ENCODE assay signal across 1 cellular context in the genomic region with DNA sequence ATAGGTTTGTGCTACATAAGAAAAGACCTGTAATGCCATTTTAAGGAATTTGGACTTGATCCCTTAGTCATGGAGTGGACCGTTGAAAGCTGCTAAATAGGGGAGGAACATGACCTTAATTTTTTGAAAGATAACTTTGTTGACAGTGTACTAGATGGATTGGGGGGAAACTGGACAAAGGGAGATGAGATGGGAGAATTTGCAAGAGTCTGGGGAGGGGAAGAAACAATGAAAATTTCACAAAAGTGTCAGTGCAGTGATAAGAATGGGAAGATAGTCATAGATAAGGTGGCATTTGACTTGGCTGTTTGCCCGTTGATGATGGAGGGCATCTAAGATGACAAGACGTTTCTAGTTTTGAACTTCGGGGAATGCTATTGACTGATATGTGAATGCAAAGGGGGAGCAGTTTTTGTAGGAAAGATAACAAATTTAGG.
TF ChIP-seq lines count a peak whose summit lies in the region.

No MANE protein-coding gene starts in this region.

TF ChIP-seq in K562, 482 proteins besides CTCF, POLR2A, EP300 and RAD21 (continued from another document and continues in another):
- TF ChIP-seq, protein P1, sequence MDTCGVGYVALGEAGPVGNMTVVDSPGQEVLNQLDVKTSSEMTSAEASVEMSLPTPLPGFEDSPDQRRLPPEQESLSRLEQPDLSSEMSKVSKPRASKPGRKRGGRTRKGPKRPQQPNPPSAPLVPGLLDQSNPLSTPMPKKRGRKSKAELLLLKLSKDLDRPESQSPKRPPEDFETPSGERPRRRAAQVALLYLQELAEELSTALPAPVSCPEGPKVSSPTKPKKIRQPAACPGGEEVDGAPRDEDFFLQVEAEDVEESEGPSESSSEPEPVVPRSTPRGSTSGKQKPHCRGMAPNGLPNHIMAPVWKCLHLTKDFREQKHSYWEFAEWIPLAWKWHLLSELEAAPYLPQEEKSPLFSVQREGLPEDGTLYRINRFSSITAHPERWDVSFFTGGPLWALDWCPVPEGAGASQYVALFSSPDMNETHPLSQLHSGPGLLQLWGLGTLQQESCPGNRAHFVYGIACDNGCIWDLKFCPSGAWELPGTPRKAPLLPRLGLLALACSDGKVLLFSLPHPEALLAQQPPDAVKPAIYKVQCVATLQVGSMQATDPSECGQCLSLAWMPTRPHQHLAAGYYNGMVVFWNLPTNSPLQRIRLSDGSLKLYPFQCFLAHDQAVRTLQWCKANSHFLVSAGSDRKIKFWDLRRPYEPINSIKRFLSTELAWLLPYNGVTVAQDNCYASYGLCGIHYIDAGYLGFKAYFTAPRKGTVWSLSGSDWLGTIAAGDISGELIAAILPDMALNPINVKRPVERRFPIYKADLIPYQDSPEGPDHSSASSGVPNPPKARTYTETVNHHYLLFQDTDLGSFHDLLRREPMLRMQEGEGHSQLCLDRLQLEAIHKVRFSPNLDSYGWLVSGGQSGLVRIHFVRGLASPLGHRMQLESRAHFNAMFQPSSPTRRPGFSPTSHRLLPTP (IDR thresholded peaks at IDR 0.05; ENCODE audit: borderline replicate concordance, extremely low read depth, insufficient read length) = no peak
- TF ChIP-seq, protein P2, sequence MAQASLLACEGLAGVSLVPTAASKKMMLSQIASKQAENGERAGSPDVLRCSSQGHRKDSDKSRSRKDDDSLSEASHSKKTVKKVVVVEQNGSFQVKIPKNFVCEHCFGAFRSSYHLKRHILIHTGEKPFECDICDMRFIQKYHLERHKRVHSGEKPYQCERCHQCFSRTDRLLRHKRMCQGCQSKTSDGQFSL (CRISPR knock-in tag; IDR thresholded peaks at IDR 0.05) = no peak
- TF ChIP-seq, protein P2 (tag; IDR thresholded peaks at IDR 0.05) = no peak
- TF ChIP-seq, protein P3, sequence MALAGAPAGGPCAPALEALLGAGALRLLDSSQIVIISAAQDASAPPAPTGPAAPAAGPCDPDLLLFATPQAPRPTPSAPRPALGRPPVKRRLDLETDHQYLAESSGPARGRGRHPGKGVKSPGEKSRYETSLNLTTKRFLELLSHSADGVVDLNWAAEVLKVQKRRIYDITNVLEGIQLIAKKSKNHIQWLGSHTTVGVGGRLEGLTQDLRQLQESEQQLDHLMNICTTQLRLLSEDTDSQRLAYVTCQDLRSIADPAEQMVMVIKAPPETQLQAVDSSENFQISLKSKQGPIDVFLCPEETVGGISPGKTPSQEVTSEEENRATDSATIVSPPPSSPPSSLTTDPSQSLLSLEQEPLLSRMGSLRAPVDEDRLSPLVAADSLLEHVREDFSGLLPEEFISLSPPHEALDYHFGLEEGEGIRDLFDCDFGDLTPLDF (CRISPR knock-in tag; IDR thresholded peaks at IDR 0.05) = no peak
- TF ChIP-seq ZNF785 (CRISPR knock-in tag; IDR thresholded peaks at IDR 0.05) = no peak
- no peak for TF ChIP-seq ZFP30 (CRISPR knock-in tag; IDR thresholded peaks at IDR 0.05; ENCODE audit: borderline replicate concordance)
- TF ChIP-seq, protein P4, sequence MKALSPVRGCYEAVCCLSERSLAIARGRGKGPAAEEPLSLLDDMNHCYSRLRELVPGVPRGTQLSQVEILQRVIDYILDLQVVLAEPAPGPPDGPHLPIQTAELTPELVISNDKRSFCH (CRISPR knock-in tag; IDR thresholded peaks at IDR 0.05) = no peak
- TF ChIP-seq, protein P4 (tag; IDR thresholded peaks at IDR 0.05) = no peak
- TF ChIP-seq ZNF695 (CRISPR knock-in tag; IDR thresholded peaks at IDR 0.05) = no peak
- no peak for TF ChIP-seq FOXK1 (CRISPR knock-in tag; IDR thresholded peaks at IDR 0.05; ENCODE audit: borderline replicate concordance)
- TF ChIP-seq MCM2 (IDR thresholded peaks at IDR 0.05; ENCODE audit: low read depth) = no peak
- no peak for TF ChIP-seq ZNF347 (CRISPR knock-in tag; IDR thresholded peaks at IDR 0.05; ENCODE audit: low read depth)
- TF ChIP-seq ZBTB17 (CRISPR knock-in tag; IDR thresholded peaks at IDR 0.05) = no peak
- no peak for TF ChIP-seq CSDE1 (IDR thresholded peaks at IDR 0.05)
- no peak for TF ChIP-seq MXI1 (IDR thresholded peaks at IDR 0.05; ENCODE audit: low read depth, low read length)
- TF ChIP-seq, protein P5, sequence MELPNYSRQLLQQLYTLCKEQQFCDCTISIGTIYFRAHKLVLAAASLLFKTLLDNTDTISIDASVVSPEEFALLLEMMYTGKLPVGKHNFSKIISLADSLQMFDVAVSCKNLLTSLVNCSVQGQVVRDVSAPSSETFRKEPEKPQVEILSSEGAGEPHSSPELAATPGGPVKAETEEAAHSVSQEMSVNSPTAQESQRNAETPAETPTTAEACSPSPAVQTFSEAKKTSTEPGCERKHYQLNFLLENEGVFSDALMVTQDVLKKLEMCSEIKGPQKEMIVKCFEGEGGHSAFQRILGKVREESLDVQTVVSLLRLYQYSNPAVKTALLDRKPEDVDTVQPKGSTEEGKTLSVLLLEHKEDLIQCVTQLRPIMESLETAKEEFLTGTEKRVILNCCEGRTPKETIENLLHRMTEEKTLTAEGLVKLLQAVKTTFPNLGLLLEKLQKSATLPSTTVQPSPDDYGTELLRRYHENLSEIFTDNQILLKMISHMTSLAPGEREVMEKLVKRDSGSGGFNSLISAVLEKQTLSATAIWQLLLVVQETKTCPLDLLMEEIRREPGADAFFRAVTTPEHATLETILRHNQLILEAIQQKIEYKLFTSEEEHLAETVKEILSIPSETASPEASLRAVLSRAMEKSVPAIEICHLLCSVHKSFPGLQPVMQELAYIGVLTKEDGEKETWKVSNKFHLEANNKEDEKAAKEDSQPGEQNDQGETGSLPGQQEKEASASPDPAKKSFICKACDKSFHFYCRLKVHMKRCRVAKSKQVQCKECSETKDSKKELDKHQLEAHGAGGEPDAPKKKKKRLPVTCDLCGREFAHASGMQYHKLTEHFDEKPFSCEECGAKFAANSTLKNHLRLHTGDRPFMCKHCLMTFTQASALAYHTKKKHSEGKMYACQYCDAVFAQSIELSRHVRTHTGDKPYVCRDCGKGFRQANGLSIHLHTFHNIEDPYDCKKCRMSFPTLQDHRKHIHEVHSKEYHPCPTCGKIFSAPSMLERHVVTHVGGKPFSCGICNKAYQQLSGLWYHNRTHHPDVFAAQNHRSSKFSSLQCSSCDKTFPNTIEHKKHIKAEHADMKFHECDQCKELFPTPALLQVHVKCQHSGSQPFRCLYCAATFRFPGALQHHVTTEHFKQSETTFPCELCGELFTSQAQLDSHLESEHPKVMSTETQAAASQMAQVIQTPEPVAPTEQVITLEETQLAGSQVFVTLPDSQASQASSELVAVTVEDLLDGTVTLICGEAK (IDR thresholded peaks at IDR 0.05) = peak; percentile 69; the same call in 1 of the 2 replicates
- TF ChIP-seq, protein P5 (CRISPR knock-in tag; IDR thresholded peaks at IDR 0.05) = no peak
- TF ChIP-seq, protein P6, sequence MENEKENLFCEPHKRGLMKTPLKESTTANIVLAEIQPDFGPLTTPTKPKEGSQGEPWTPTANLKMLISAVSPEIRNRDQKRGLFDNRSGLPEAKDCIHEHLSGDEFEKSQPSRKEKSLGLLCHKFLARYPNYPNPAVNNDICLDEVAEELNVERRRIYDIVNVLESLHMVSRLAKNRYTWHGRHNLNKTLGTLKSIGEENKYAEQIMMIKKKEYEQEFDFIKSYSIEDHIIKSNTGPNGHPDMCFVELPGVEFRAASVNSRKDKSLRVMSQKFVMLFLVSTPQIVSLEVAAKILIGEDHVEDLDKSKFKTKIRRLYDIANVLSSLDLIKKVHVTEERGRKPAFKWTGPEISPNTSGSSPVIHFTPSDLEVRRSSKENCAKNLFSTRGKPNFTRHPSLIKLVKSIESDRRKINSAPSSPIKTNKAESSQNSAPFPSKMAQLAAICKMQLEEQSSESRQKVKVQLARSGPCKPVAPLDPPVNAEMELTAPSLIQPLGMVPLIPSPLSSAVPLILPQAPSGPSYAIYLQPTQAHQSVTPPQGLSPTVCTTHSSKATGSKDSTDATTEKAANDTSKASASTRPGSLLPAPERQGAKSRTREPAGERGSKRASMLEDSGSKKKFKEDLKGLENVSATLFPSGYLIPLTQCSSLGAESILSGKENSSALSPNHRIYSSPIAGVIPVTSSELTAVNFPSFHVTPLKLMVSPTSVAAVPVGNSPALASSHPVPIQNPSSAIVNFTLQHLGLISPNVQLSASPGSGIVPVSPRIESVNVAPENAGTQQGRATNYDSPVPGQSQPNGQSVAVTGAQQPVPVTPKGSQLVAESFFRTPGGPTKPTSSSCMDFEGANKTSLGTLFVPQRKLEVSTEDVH (IDR thresholded peaks at IDR 0.05; ENCODE audit: low read depth, partially characterized antibody) = no peak
- no peak; the same call in 1 of the 2 replicates for TF ChIP-seq GATAD2A (IDR thresholded peaks at IDR 0.05)
- TF ChIP-seq C11orf30 (IDR thresholded peaks at IDR 0.05; ENCODE audit: low read depth) = no peak; the same call in 1 of the 2 replicates
- TF ChIP-seq, protein P7, sequence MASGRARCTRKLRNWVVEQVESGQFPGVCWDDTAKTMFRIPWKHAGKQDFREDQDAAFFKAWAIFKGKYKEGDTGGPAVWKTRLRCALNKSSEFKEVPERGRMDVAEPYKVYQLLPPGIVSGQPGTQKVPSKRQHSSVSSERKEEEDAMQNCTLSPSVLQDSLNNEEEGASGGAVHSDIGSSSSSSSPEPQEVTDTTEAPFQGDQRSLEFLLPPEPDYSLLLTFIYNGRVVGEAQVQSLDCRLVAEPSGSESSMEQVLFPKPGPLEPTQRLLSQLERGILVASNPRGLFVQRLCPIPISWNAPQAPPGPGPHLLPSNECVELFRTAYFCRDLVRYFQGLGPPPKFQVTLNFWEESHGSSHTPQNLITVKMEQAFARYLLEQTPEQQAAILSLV (tag; IDR thresholded peaks at IDR 0.05) = no peak
- no peak for TF ChIP-seq SIN3A (IDR thresholded peaks at IDR 0.05; ENCODE audit: borderline replicate concordance in 2 of 2, control insufficient read depth in 1 of 2, low read depth in 2 of 2, low read length in 2 of 2)
- no peak for TF ChIP-seq DIDO1 (tag; IDR thresholded peaks at IDR 0.05; ENCODE audit: low read depth)
- no peak for TF ChIP-seq TAF1 (IDR thresholded peaks at IDR 0.05; ENCODE audit: control insufficient read depth, extremely low read depth, insufficient read depth, low read length, severe bottlenecking)
- no peak for TF ChIP-seq JUNB (CRISPR knock-in tag; conservative IDR thresholded peaks at IDR 0.05)
- TF ChIP-seq SMAD4 (CRISPR knock-in tag; conservative IDR thresholded peaks at IDR 0.05) = no peak
- TF ChIP-seq, protein P8, sequence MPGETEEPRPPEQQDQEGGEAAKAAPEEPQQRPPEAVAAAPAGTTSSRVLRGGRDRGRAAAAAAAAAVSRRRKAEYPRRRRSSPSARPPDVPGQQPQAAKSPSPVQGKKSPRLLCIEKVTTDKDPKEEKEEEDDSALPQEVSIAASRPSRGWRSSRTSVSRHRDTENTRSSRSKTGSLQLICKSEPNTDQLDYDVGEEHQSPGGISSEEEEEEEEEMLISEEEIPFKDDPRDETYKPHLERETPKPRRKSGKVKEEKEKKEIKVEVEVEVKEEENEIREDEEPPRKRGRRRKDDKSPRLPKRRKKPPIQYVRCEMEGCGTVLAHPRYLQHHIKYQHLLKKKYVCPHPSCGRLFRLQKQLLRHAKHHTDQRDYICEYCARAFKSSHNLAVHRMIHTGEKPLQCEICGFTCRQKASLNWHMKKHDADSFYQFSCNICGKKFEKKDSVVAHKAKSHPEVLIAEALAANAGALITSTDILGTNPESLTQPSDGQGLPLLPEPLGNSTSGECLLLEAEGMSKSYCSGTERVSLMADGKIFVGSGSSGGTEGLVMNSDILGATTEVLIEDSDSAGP (CRISPR knock-in tag; IDR thresholded peaks at IDR 0.05) = no peak
- no peak for TF ChIP-seq ZNF12 (CRISPR knock-in tag; IDR thresholded peaks at IDR 0.05)
- TF ChIP-seq, protein P9, sequence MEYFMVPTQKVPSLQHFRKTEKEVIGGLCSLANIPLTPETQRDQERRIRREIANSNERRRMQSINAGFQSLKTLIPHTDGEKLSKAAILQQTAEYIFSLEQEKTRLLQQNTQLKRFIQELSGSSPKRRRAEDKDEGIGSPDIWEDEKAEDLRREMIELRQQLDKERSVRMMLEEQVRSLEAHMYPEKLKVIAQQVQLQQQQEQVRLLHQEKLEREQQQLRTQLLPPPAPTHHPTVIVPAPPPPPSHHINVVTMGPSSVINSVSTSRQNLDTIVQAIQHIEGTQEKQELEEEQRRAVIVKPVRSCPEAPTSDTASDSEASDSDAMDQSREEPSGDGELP (CRISPR knock-in tag; IDR thresholded peaks at IDR 0.05; ENCODE audit: borderline replicate concordance) = no peak
- TF ChIP-seq, protein P10, sequence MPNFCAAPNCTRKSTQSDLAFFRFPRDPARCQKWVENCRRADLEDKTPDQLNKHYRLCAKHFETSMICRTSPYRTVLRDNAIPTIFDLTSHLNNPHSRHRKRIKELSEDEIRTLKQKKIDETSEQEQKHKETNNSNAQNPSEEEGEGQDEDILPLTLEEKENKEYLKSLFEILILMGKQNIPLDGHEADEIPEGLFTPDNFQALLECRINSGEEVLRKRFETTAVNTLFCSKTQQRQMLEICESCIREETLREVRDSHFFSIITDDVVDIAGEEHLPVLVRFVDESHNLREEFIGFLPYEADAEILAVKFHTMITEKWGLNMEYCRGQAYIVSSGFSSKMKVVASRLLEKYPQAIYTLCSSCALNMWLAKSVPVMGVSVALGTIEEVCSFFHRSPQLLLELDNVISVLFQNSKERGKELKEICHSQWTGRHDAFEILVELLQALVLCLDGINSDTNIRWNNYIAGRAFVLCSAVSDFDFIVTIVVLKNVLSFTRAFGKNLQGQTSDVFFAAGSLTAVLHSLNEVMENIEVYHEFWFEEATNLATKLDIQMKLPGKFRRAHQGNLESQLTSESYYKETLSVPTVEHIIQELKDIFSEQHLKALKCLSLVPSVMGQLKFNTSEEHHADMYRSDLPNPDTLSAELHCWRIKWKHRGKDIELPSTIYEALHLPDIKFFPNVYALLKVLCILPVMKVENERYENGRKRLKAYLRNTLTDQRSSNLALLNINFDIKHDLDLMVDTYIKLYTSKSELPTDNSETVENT (CRISPR knock-in tag; IDR thresholded peaks at IDR 0.05) = no peak
